1 cellular context compared by ENCODE assay signal in genomic region chr4:1880332-1880731, GRCh38.
TF ChIP-seq lines count a peak whose summit lies in the region.

No MANE protein-coding gene starts in this region.

TF ChIP-seq in IMR-90, 13 proteins besides CTCF, POLR2A, EP300 and RAD21 (continued from another document):
- TF ChIP-seq MXI1 (IDR thresholded peaks at IDR 0.05; ENCODE audit: borderline replicate concordance, low read depth, low read length): no peak
- TF ChIP-seq, protein P1, sequence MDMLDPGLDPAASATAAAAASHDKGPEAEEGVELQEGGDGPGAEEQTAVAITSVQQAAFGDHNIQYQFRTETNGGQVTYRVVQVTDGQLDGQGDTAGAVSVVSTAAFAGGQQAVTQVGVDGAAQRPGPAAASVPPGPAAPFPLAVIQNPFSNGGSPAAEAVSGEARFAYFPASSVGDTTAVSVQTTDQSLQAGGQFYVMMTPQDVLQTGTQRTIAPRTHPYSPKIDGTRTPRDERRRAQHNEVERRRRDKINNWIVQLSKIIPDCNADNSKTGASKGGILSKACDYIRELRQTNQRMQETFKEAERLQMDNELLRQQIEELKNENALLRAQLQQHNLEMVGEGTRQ (IDR thresholded peaks at IDR 0.05; ENCODE audit: low read depth, low read length): no peak
- TF ChIP-seq NFE2L2 (IDR thresholded peaks at IDR 0.05; ENCODE audit: low read depth, low read length): no peak
- no peak for TF ChIP-seq MAZ (IDR thresholded peaks at IDR 0.05; ENCODE audit: borderline replicate concordance, low read depth, low read length)
- TF ChIP-seq BHLHE40 (IDR thresholded peaks at IDR 0.05; ENCODE audit: low read depth, low read length): no peak
- no peak for TF ChIP-seq SMC3 (IDR thresholded peaks at IDR 0.05; ENCODE audit: low read depth, low read length)
- no peak for TF ChIP-seq RCOR1 (IDR thresholded peaks at IDR 0.05; ENCODE audit: insufficient replicate concordance, low read length)
- no peak for TF ChIP-seq FOS (IDR thresholded peaks at IDR 0.05; ENCODE audit: low read depth, low read length)
- no peak for TF ChIP-seq CEBPB (IDR thresholded peaks at IDR 0.05; ENCODE audit: low read depth, low read length)
